In genomic region chr6:119348308-119349040, GRCh38 we compare ENCODE assay signal across 8 cellular contexts. TPM values are rescaled to one million over a fixed set of nuclear protein-coding genes. Genes with fewer than 3 reads are reported as not detected.
DNase-seq lines count a peak whose midpoint lies in the region; ATAC-seq and TF ChIP-seq lines count a peak whose summit lies in the region.

No MANE protein-coding gene starts in this region.

- peak overlapping the region; percentile 92 for H3K4me3 ChIP-seq in astrocyte of the spinal cord (ENCODE audit: low read depth, low read length)

- TF ChIP-seq CTCF in GM13976 (IDR thresholded peaks at IDR 0.05; ENCODE audit: borderline replicate concordance, control extremely low read depth, extremely low read depth, insufficient read depth, missing control alignments), result no peak
- TF ChIP-seq CTCF in astrocyte of the spinal cord (IDR thresholded peaks at IDR 0.05; ENCODE audit: low read depth, low read length), result no peak

- peak overlapping the region; percentile 83 to 97 (median 92) for H3K27ac Mint-ChIP-seq in immature natural killer cell

- in situ Hi-C loops in GM13976 (cut with MboI; ENCODE audit: low sequenced_read_pairs, unreplicated experiment) (loop anchor here (10.0 kb wide), 1 partner anchor 204 kb away; no protein-coding TSS in a partner anchor), astrocyte of the spinal cord (cut with HindIII; ENCODE audit: low sequenced_read_pairs) (no loop called here)

- H3K4me3 Mint-ChIP-seq in immature natural killer cell, result peak overlapping the region; percentile 95 to 99 (median 98)

- ATAC-seq in HG02798 (IDR thresholded peaks at IDR 0.05; ENCODE audit: poor library complexity, unreplicated experiment), result peak; percentile 5
- ATAC-seq in SK-N-SH treated with all-trans-retinoic acid at 6 μM for 48 hours, result peak; percentile 1; the same call in 2 of the 3 replicates

- H3K36me3 Mint-ChIP-seq in immature natural killer cell, result peaks cover 0 to 4% (median 0%) of the 10 kb centered on the region in 3 donors

- DNase-seq in GM13976 (ENCODE audit: low spot score) (peak; percentile 61), astrocyte of the spinal cord (ENCODE audit: low read depth, low spot score) (peak; percentile 29), immature natural killer cell (peak; percentile 44 to 54 (median 48)), NCI-H2196 (lab: John Stamatoyannopoulos, UW; ENCODE audit: unreplicated experiment) (no peak), NCI-H226 (no peak)
- DNase-seq in stimulated activated CD4-positive, alpha-beta T cell treated with anti-CD3 and anti-CD28 coated beads, Interleukin-1b, Interleukin-23, amount 100 ng/mL, for 48 hours, result peak; percentile 42

- H3K9me3 Mint-ChIP-seq in immature natural killer cell, result peaks cover 0 to 3% (median 0%) of the 10 kb centered on the region in 6 donors

- peaks cover 57 to 75% of the 10 kb centered on the region in 2 donors for H3K4me1 Mint-ChIP-seq in immature natural killer cell

- peaks cover 5 to 18% (median 5%) of the 10 kb centered on the region in 3 donors for H3K27me3 Mint-ChIP-seq in immature natural killer cell (ENCODE audit: low read depth in 3 of 3)

TF ChIP-seq in SK-N-SH treated with all-trans-retinoic acid at 6 μM for 48 hours, 23 proteins besides CTCF, POLR2A, EP300 and RAD21:
- TF ChIP-seq ZFP3 (CRISPR knock-in tag; IDR thresholded peaks at IDR 0.05) (no peak), BACH2 (CRISPR knock-in tag; IDR thresholded peaks at IDR 0.05; ENCODE audit: borderline replicate concordance) (no peak), ZNF70 (CRISPR knock-in tag; IDR thresholded peaks at IDR 0.05) (no peak), ISL1 (CRISPR knock-in tag; IDR thresholded peaks at IDR 0.05) (no peak), CREB5 (CRISPR knock-in tag; IDR thresholded peaks at IDR 0.05; ENCODE audit: low read depth) (no peak), TSHZ2 (CRISPR knock-in tag; IDR thresholded peaks at IDR 0.05) (no peak), ESRRG (CRISPR knock-in tag; IDR thresholded peaks at IDR 0.05) (no peak), PPARA (CRISPR knock-in tag; IDR thresholded peaks at IDR 0.05; ENCODE audit: borderline replicate concordance) (no peak), GLIS3 (CRISPR knock-in tag; IDR thresholded peaks at IDR 0.05) (no peak), POU6F1 (CRISPR knock-in tag; IDR thresholded peaks at IDR 0.05; ENCODE audit: borderline replicate concordance, low read depth) (no peak), PATZ1 (CRISPR knock-in tag; IDR thresholded peaks at IDR 0.05; ENCODE audit: borderline replicate concordance) (no peak), RARB (CRISPR knock-in tag; IDR thresholded peaks at IDR 0.05) (no peak)

RNA-seq across cellular contexts. Expression of gene MAN1A1, which starts 1.1 kb away (rescaled TPM):
- 10 to 100 TPM; 33.9 to 64.9 (median 56.7) TPM for polyA plus RNA-seq in immature natural killer cell

Comparison
In these comparisons a context has a peak if more than half of its experiments do, and no peak if none do; other contexts are left out.
1. DNase-seq: peak in GM13976 (single experiment), astrocyte of the spinal cord (single experiment), immature natural killer cell (3 of 3) and stimulated activated CD4-positive, alpha-beta T cell treated with anti-CD3 and anti-CD28 coated beads, Interleukin-1b, Interleukin-23, amount 100 ng/mL, for 48 hours (single experiment); none in NCI-H2196 (single experiment) and NCI-H226 (single experiment).